In genomic region chr5:100550531-100551036, GRCh38 we compare ENCODE assay signal across 8 cellular contexts. TPM values are rescaled to one million over a fixed set of nuclear protein-coding genes. Genes with fewer than 3 reads are reported as not detected.
DNase-seq lines count a peak whose midpoint lies in the region; ATAC-seq, FAIRE-seq and TF ChIP-seq lines count a peak whose summit lies in the region.

No MANE protein-coding gene starts in this region.

- no peak for TF ChIP-seq RAD21 in HepG2 (CRISPR knock-in tag; IDR thresholded peaks at IDR 0.05)

- no peaks in the 10 kb centered on the region for H4K20me1 ChIP-seq in HepG2 (ENCODE audit: insufficient read depth, low read length)

- H3K9me3 ChIP-seq in heart left ventricle (no peaks in the 10 kb centered on the region), HepG2 (ENCODE audit: low read length) (no peaks in the 10 kb centered on the region)

- H3K27ac ChIP-seq in heart left ventricle (no peak overlapping the region), HepG2 (ENCODE audit: extremely low read length, insufficient read depth, low read length) (no peak overlapping the region)

- H2AFZ ChIP-seq in HepG2 (ENCODE audit: low read length), result no peak overlapping the region

- H3K4me1 ChIP-seq in heart left ventricle, result peaks cover 0 to 6% (median 0%) of the 10 kb centered on the region in 12 donors
- H3K4me1 ChIP-seq in HepG2 (ENCODE audit: insufficient read depth, low read length), result no peaks in the 10 kb centered on the region

- H3K27me3 ChIP-seq in heart left ventricle (no peaks in the 10 kb centered on the region), HepG2 (ENCODE audit: control insufficient read depth in 1 of 2, insufficient read depth in 2 of 2, low read length in 2 of 2) (no peaks in the 10 kb centered on the region)

- no TSS peak for BruUV-seq in HepG2 (replicated peaks; lab: Mats Ljungman, UMichigan)

- TF ChIP-seq POLR2A in heart left ventricle (IDR thresholded peaks at IDR 0.05), result no peak
- TF ChIP-seq POLR2A in HepG2 (IDR thresholded peaks at IDR 0.05; ENCODE audit: insufficient read depth in 1 of 2, low read depth in 2 of 2, low read length in 2 of 2), result no peak

- DNase-seq in AG10803 (ENCODE audit: low read depth) (peak; percentile 7), SIG-M5 treated with dmso at 0.1 percent for 504 hours (lab: John Stamatoyannopoulos, UW; ENCODE audit: unreplicated experiment) (peak; percentile 41), heart left ventricle (no peak), HepG2 (ENCODE audit: low spot score) (no peak), NCI-H1436 (lab: John Stamatoyannopoulos, UW) (no peak), NCI-H526 treated with DMSO at 0.1 percent for 48 hours (lab: John Stamatoyannopoulos, UW) (no peak)

- intact Hi-C loops in heart left ventricle (cut with DNase I), result no loop called here
- intact Hi-C loops in HepG2 (cut with micrococcal nuclease; ENCODE audit: unreplicated experiment), result loop anchor here (1.0 kb wide), 1 partner anchor 40 kb away; no protein-coding TSS in a partner anchor

- no peak for TF ChIP-seq EP300 in HepG2 (IDR thresholded peaks at IDR 0.05; ENCODE audit: low read depth in 2 of 2, low read length in 2 of 2)
- no peak for TF ChIP-seq EP300 in HepG2 (CRISPR knock-in tag; IDR thresholded peaks at IDR 0.05; ENCODE audit: borderline replicate concordance)

- ATAC-seq in GM19043 (IDR thresholded peaks at IDR 0.05; ENCODE audit: low read depth, unreplicated experiment), result peak; percentile 93
- peak; percentile 93 for ATAC-seq in HG02981 (IDR thresholded peaks at IDR 0.05; ENCODE audit: unreplicated experiment)
- no peak for ATAC-seq in heart left ventricle
- ATAC-seq in HepG2, result no peak

- TF ChIP-seq CTCF in AG10803 (conservative IDR thresholded peaks at IDR 0.05; ENCODE audit: low read length), result no peak
- TF ChIP-seq CTCF in heart left ventricle (IDR thresholded peaks at IDR 0.05), result no peak
- no peak for TF ChIP-seq CTCF in HepG2 (CRISPR knock-in tag; IDR thresholded peaks at IDR 0.05)

- H3K4me3 ChIP-seq in AG10803 (ENCODE audit: low read length) (no peak overlapping the region), heart left ventricle (no peak overlapping the region), HepG2 (replicated peaks in 1 of 3; ENCODE audit: insufficient read depth in 1 of 3, low read depth in 2 of 3, low read length in 3 of 3) (no peak overlapping the region)

- in situ Hi-C loops in HepG2 (cut with HindIII; ENCODE audit: extremely low pct_ligation_motif_present, low pct_unique_long_range_greater_than_20kb), result no loop called here

- H3K36me3 ChIP-seq in heart left ventricle (no peaks in the 10 kb centered on the region), HepG2 (replicated peaks in 1 of 2; ENCODE audit: control insufficient read depth in 1 of 2, insufficient read depth in 2 of 2, low read length in 2 of 2) (no peaks in the 10 kb centered on the region; a peak in 1 of 5 replicates)

- FAIRE-seq in HepG2 (lab: Jason Lieb, UNC), result no peak

- H3K4me2 ChIP-seq in HepG2 (ENCODE audit: low read depth, low read length), result no peak overlapping the region

- CTCF ChIA-PET in HepG2 (lab: Yijun Ruan, JAX; ENCODE audit: low intra/inter-chr PET ratio, low total read pairs), result no interaction called here

- WGBS in heart left ventricle, 4 donors, result 93 to 97% (median 94%) methylated on average over 1 of the region's 1 CpG
- 94% methylated on average over 1 of the region's 1 CpG for WGBS in HepG2 (ENCODE audit: low lambda C conversion rate)

- H3K79me2 ChIP-seq in HepG2 (ENCODE audit: insufficient read depth, low read length), result no peaks in the 10 kb centered on the region

- H3K9ac ChIP-seq in HepG2 (ENCODE audit: insufficient read depth, low read depth, low read length), result no peak overlapping the region

- POLR2A ChIA-PET in HepG2 (lab: Yijun Ruan, JAX), result no interaction called here

TF ChIP-seq in HepG2, 621 proteins besides CTCF, POLR2A, EP300 and RAD21 (continues in another document):
- TF ChIP-seq, protein P1, sequence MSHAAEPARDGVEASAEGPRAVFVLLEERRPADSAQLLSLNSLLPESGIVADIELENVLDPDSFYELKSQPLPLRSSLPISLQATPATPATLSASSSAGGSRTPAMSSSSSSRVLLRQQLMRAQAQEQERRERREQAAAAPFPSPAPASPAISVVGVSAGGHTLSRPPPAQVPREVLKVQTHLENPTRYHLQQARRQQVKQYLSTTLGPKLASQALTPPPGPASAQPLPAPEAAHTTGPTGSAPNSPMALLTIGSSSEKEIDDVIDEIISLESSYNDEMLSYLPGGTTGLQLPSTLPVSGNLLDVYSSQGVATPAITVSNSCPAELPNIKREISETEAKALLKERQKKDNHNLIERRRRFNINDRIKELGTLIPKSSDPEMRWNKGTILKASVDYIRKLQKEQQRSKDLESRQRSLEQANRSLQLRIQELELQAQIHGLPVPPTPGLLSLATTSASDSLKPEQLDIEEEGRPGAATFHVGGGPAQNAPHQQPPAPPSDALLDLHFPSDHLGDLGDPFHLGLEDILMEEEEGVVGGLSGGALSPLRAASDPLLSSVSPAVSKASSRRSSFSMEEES (CRISPR knock-in tag; IDR thresholded peaks at IDR 0.05), result no peak
- no peak for TF ChIP-seq IKZF4 (CRISPR knock-in tag; IDR thresholded peaks at IDR 0.05; ENCODE audit: borderline replicate concordance, low read depth, not compliant biosample characterization)
- TF ChIP-seq ZNF569 (CRISPR knock-in tag; IDR thresholded peaks at IDR 0.05; ENCODE audit: borderline replicate concordance), result no peak
- TF ChIP-seq, protein P2, sequence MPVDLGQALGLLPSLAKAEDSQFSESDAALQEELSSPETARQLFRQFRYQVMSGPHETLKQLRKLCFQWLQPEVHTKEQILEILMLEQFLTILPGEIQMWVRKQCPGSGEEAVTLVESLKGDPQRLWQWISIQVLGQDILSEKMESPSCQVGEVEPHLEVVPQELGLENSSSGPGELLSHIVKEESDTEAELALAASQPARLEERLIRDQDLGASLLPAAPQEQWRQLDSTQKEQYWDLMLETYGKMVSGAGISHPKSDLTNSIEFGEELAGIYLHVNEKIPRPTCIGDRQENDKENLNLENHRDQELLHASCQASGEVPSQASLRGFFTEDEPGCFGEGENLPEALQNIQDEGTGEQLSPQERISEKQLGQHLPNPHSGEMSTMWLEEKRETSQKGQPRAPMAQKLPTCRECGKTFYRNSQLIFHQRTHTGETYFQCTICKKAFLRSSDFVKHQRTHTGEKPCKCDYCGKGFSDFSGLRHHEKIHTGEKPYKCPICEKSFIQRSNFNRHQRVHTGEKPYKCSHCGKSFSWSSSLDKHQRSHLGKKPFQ (CRISPR knock-in tag; IDR thresholded peaks at IDR 0.05; ENCODE audit: insufficient replicate concordance), result no peak
- no peak for TF ChIP-seq MYNN (CRISPR knock-in tag; IDR thresholded peaks at IDR 0.05; ENCODE audit: low read depth)
- no peak for TF ChIP-seq FOSL2 (CRISPR knock-in tag; IDR thresholded peaks at IDR 0.05)
- TF ChIP-seq CEBPG (CRISPR knock-in tag; IDR thresholded peaks at IDR 0.05), result no peak
- TF ChIP-seq NFATC3 (CRISPR knock-in tag; IDR thresholded peaks at IDR 0.05), result no peak

RNA-seq across cellular contexts. Expression of gene FAM174A, which starts 15.4 kb away (rescaled TPM):
- total RNA-seq in heart left ventricle, result 10 to 100 TPM; 15.9 to 38.6 (median 20.4) TPM
- polyA plus RNA-seq in heart left ventricle, result 10 to 100 TPM in 1 of 2 donors, 1 to 10 TPM in 1; 7.8 to 59.0 TPM
- total RNA-seq in HepG2 (2016; rRNA removed; fragmentation: Illumina TruSeq; extraction: Trizol), result 3.9 and 7.8 TPM in 2 replicates
- 2.5 TPM in 2 replicates for total RNA-seq in HepG2 (2016; cell fraction: cytosol; rRNA removed; fragmentation: Illumina TruSeq; extraction: Trizol; ENCODE audit: low read depth)
- 5.8 and 8.7 TPM in 2 replicates for total RNA-seq in HepG2 (2016; cell fraction: insoluble cytoplasmic fraction; rRNA removed; fragmentation: Illumina TruSeq; extraction: Trizol)
- 4.9 and 5.1 TPM in 2 replicates for total RNA-seq in HepG2 (2016; cell fraction: membrane; rRNA removed; fragmentation: Illumina TruSeq; extraction: Trizol)
- 6.9 and 8.1 TPM in 2 replicates for total RNA-seq in HepG2 (2016; cell fraction: nucleus; rRNA removed; fragmentation: Illumina TruSeq; extraction: Trizol)
- 6.8 and 7.8 TPM in 2 replicates for polyA plus RNA-seq in HepG2 (2011; rRNA removed)
- polyA plus RNA-seq in HepG2 (2011; cell fraction: cytosol; rRNA removed), result 7.3 and 12.6 TPM in 2 replicates
- polyA plus RNA-seq in HepG2 (2011; cell fraction: nucleus; rRNA removed), result 8.8 and 9.4 TPM in 2 replicates
- 8.2 TPM in 2 replicates for polyA plus RNA-seq in HepG2 (2012)
- 1.7 and 2.1 TPM in 2 replicates for polyA plus RNA-seq in HepG2 (2016; cell fraction: cytosol; fragmentation: Illumina TruSeq; extraction: Trizol; ENCODE audit: low read depth)
- 6.9 and 8.8 TPM in 2 replicates for polyA plus RNA-seq in HepG2 (2016; cell fraction: insoluble cytoplasmic fraction; fragmentation: Illumina TruSeq; extraction: Trizol; ENCODE audit: low read depth)
- 3.2 and 5.0 TPM in 2 replicates for polyA plus RNA-seq in HepG2 (2016; cell fraction: membrane; fragmentation: Illumina TruSeq; extraction: Trizol; ENCODE audit: low read depth)
- 9.3 and 17.9 TPM in 2 replicates for polyA plus RNA-seq in HepG2 (2016; cell fraction: nucleus; fragmentation: Illumina TruSeq; extraction: Trizol; ENCODE audit: insufficient read depth, low read depth)
- 5.7 and 14.1 TPM in 2 replicates for polyA minus RNA-seq in HepG2 (2011; rRNA and poly(A)+ RNA removed; ENCODE audit: low replicate concordance)
- polyA minus RNA-seq in HepG2 (2011; cell fraction: cytosol; rRNA and poly(A)+ RNA removed), result 6.2 and 7.2 TPM in 2 replicates
- 7.5 and 12.2 TPM in 2 replicates for polyA minus RNA-seq in HepG2 (2011; cell fraction: nucleus; rRNA and poly(A)+ RNA removed)

Comparison
In these comparisons a context has a peak if more than half of its experiments do, and no peak if none do; other contexts are left out.
1. DNase-seq: peak in AG10803 (single experiment) and SIG-M5 treated with dmso at 0.1 percent for 504 hours (single experiment); none in heart left ventricle (0 of 5), HepG2 (single experiment), NCI-H1436 (single experiment) and NCI-H526 treated with DMSO at 0.1 percent for 48 hours (single experiment).
2. ATAC-seq: peak in GM19043 (single experiment) and HG02981 (single experiment); none in heart left ventricle (0 of 4) and HepG2 (single experiment).